In the genomic region with DNA sequence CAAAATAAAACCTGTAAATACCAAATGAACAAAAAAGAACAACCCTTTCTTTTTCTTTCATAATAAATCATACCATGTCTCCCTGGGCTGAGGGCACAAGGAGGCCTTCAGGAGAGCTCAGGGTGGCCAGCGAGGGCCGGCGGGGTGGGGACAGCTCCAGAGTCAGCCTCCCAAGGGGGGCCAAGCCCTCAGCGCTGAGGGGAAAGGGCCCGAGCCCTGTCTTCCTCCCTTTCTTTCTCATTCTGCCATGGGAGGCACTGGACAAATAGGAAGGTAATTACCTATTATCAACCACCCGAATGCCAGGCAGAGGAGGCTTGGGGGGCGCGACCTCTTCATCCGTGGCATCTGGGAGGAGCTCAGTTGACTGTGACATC, we compare ENCODE assay signal across 1 cellular context.
TF ChIP-seq lines count a peak whose summit lies in the region.

No MANE protein-coding gene starts in this region.

TF ChIP-seq in HepG2, 621 proteins besides CTCF, POLR2A, EP300 and RAD21 (continued from another document):
- TF ChIP-seq ZGPAT (CRISPR knock-in tag; IDR thresholded peaks at IDR 0.05) (no peak), ZNF616 (CRISPR knock-in tag; IDR thresholded peaks at IDR 0.05; ENCODE audit: low read depth) (no peak), MEF2D (CRISPR knock-in tag; IDR thresholded peaks at IDR 0.05) (no peak), MIXL1 (CRISPR knock-in tag; IDR thresholded peaks at IDR 0.05) (no peak), ZNF512B (CRISPR knock-in tag; IDR thresholded peaks at IDR 0.05; ENCODE audit: borderline replicate concordance) (no peak)
TF ChIP-seq in HepG2: peak in this region for 0.
